In genomic region chr17:28292878-28293277, GRCh38 we compare ENCODE assay signal across 7 cellular contexts. TPM values are rescaled to one million over a fixed set of nuclear protein-coding genes. Genes with fewer than 3 reads are reported as not detected.
DNase-seq lines count a peak whose midpoint lies in the region; ATAC-seq, FAIRE-seq and TF ChIP-seq lines count a peak whose summit lies in the region.
"Not testable (repeated sequence)": the region's sequence is repeated elsewhere in the genome, so short reads cannot be mapped to it uniquely, and the experiment has no call there.

No MANE protein-coding gene starts in this region.

- not testable (repeated sequence) for H3K4me3 ChIP-seq in GM23338; HL-60 (replicated peaks; ENCODE audit: insufficient read depth, low read length); endodermal cell (ENCODE audit: low read length); HepG2 (replicated peaks in 1 of 3; ENCODE audit: insufficient read depth in 1 of 3, low read depth in 2 of 3, low read length in 3 of 3)

- CTCF ChIA-PET in HepG2 (lab: Yijun Ruan, JAX; ENCODE audit: low intra/inter-chr PET ratio, low total read pairs), result not testable (repeated sequence)

- TF ChIP-seq CTCF in GM23338 (conservative IDR thresholded peaks at IDR 0.05; ENCODE audit: low read depth in 2 of 2), result peak; percentile 16 to 49; a peak in 3 of 4 replicates
- not testable (repeated sequence) for TF ChIP-seq CTCF in HL-60 (IDR thresholded peaks at IDR 0.05; ENCODE audit: insufficient read depth, low read length)
- peak; percentile 14 for TF ChIP-seq CTCF in endodermal cell (conservative IDR thresholded peaks at IDR 0.05)
- 0 out of 2 replicates have a peak, but pooled peaks have one; percentile 20 for TF ChIP-seq CTCF in HepG2 (CRISPR knock-in tag; IDR thresholded peaks at IDR 0.05)

- not testable (repeated sequence) for H3K27me3 Mint-ChIP-seq in GM23338 (ENCODE audit: insufficient read depth, low read depth, poor library complexity); activated naive CD4-positive, alpha-beta T cell treated with anti-CD3 and anti-CD28 coated beads, Interleukin-2, amount 50 U/mL, for 24 hours; endodermal cell (ENCODE audit: insufficient read depth)
- peaks cover 12% of the 10 kb centered on the region for H3K27me3 Mint-ChIP-seq in stimulated activated memory B cell treated with anti-CD40 and anti-IgM and Interleukin-4, amounts not matched to agents 10 μg/mL and 1 μg/mL and 100 μg/mL, for 72 hours

- H3K79me2 ChIP-seq in GM23338 (replicated peaks; ENCODE audit: insufficient read depth); HepG2 (ENCODE audit: insufficient read depth, low read length): not testable (repeated sequence)

- H3F3A ChIP-seq in GM23338 (replicated peaks; ENCODE audit: low read depth), result not testable (repeated sequence)

- not testable (repeated sequence) for H3K9me2 ChIP-seq in GM23338 (ENCODE audit: insufficient read depth)

- not testable (repeated sequence) for H3K4me1 ChIP-seq in GM23338 (ENCODE audit: insufficient read depth); endodermal cell (ENCODE audit: control insufficient read depth, insufficient read depth, low read length)
- peaks cover 23% of the 10 kb centered on the region for H3K4me1 ChIP-seq in HepG2 (ENCODE audit: insufficient read depth, low read length)

- not testable (repeated sequence) for H2AFZ ChIP-seq in GM23338; HepG2 (ENCODE audit: low read length)

- intact Hi-C loops in HepG2 (cut with micrococcal nuclease; ENCODE audit: unreplicated experiment), result not testable (repeated sequence)

- not testable (repeated sequence) for H3K9me3 Mint-ChIP-seq in GM23338; activated naive CD4-positive, alpha-beta T cell treated with anti-CD3 and anti-CD28 coated beads, Interleukin-2, amount 50 U/mL, for 24 hours; endodermal cell; stimulated activated memory B cell treated with anti-CD40 and anti-IgM and Interleukin-4, amounts not matched to agents 10 μg/mL and 1 μg/mL and 100 μg/mL, for 72 hours

- H3K27ac ChIP-seq in GM23338 (ENCODE audit: low read depth); endodermal cell (ENCODE audit: low read depth, low read length); HepG2 (ENCODE audit: extremely low read length, insufficient read depth, low read length): not testable (repeated sequence)
- H3K27ac ChIP-seq in HL-60 (replicated peaks), result peak overlapping the region; percentile 68; the same call in 1 of the 2 replicates

- not testable (repeated sequence) for TF ChIP-seq EP300 in HepG2 (IDR thresholded peaks at IDR 0.05; ENCODE audit: low read depth in 2 of 2, low read length in 2 of 2); HepG2 (CRISPR knock-in tag; IDR thresholded peaks at IDR 0.05; ENCODE audit: borderline replicate concordance)

- not testable (repeated sequence) for H3K36me3 Mint-ChIP-seq in GM23338 (ENCODE audit: low read depth); activated naive CD4-positive, alpha-beta T cell treated with anti-CD3 and anti-CD28 coated beads, Interleukin-2, amount 50 U/mL, for 24 hours; endodermal cell (ENCODE audit: low read depth); stimulated activated memory B cell treated with anti-CD40 and anti-IgM and Interleukin-4, amounts not matched to agents 10 μg/mL and 1 μg/mL and 100 μg/mL, for 72 hours

- H4K20me1 ChIP-seq in GM23338 (replicated peaks; ENCODE audit: insufficient read depth); HepG2 (ENCODE audit: insufficient read depth, low read length): not testable (repeated sequence)

- H3K4me1 Mint-ChIP-seq in GM23338, endodermal cell: not testable (repeated sequence)
- H3K4me1 Mint-ChIP-seq in activated naive CD4-positive, alpha-beta T cell treated with anti-CD3 and anti-CD28 coated beads, Interleukin-2, amount 50 U/mL, for 24 hours, result peaks cover 14% of the 10 kb centered on the region
- peaks cover 36% of the 10 kb centered on the region for H3K4me1 Mint-ChIP-seq in stimulated activated memory B cell treated with anti-CD40 and anti-IgM and Interleukin-4, amounts not matched to agents 10 μg/mL and 1 μg/mL and 100 μg/mL, for 72 hours

- H3K4me2 ChIP-seq in GM23338; HepG2 (ENCODE audit: low read depth, low read length): not testable (repeated sequence)

- WGBS in endodermal cell (ENCODE audit: insufficient coverage in 1 of 2, insufficient read length in 1 of 2), 2 experiments, result 69 to 92% methylated on average over 4 to 12 of the region's 12 CpGs
- 43% methylated on average over 12 of the region's 12 CpGs for WGBS in HepG2 (ENCODE audit: low lambda C conversion rate)

- TF ChIP-seq POLR2A in HepG2 (IDR thresholded peaks at IDR 0.05; ENCODE audit: insufficient read depth in 1 of 2, low read depth in 2 of 2, low read length in 2 of 2), result not testable (repeated sequence)

- not testable (repeated sequence) for H3K4me3 Mint-ChIP-seq in GM23338; activated naive CD4-positive, alpha-beta T cell treated with anti-CD3 and anti-CD28 coated beads, Interleukin-2, amount 50 U/mL, for 24 hours; endodermal cell; stimulated activated memory B cell treated with anti-CD40 and anti-IgM and Interleukin-4, amounts not matched to agents 10 μg/mL and 1 μg/mL and 100 μg/mL, for 72 hours

- not testable (repeated sequence) for H3K9me3 ChIP-seq in endodermal cell (ENCODE audit: control insufficient read depth, low read length); HepG2 (ENCODE audit: low read length)

- not testable (repeated sequence) for H3K27ac Mint-ChIP-seq in GM23338, endodermal cell
- peak overlapping the region; percentile 26 for H3K27ac Mint-ChIP-seq in activated naive CD4-positive, alpha-beta T cell treated with anti-CD3 and anti-CD28 coated beads, Interleukin-2, amount 50 U/mL, for 24 hours
- H3K27ac Mint-ChIP-seq in stimulated activated memory B cell treated with anti-CD40 and anti-IgM and Interleukin-4, amounts not matched to agents 10 μg/mL and 1 μg/mL and 100 μg/mL, for 72 hours, result peak overlapping the region; percentile 22

- POLR2A ChIA-PET in HepG2 (lab: Yijun Ruan, JAX), result not testable (repeated sequence)

- H3K9ac ChIP-seq in endodermal cell (ENCODE audit: extremely low read depth, low read length, poor library complexity, severe bottlenecking); HepG2 (ENCODE audit: insufficient read depth, low read depth, low read length): not testable (repeated sequence)

- not testable (repeated sequence) for H3K27me3 ChIP-seq in GM23338 (ENCODE audit: insufficient read depth); HL-60 (ENCODE audit: insufficient read depth, poor library complexity, severe bottlenecking); endodermal cell (ENCODE audit: control insufficient read depth, insufficient read depth, low read length, poor library complexity, severe bottlenecking); HepG2 (ENCODE audit: control insufficient read depth in 1 of 2, insufficient read depth in 2 of 2, low read length in 2 of 2)

- not testable (repeated sequence) for ATAC-seq in GM23338; HepG2; stimulated activated memory B cell treated with anti-CD40 and anti-IgM and Interleukin-4, amounts not matched to agents 10 μg/mL and 1 μg/mL and 100 μg/mL, for 72 hours

- in situ Hi-C loops in HepG2 (cut with HindIII; ENCODE audit: extremely low pct_ligation_motif_present, low pct_unique_long_range_greater_than_20kb), result not testable (repeated sequence)

- not testable (repeated sequence) for DNase-seq in GM23338 (ENCODE audit: low spot score); HL-60 (ENCODE audit: low read depth in 1 of 2, low spot score in 1 of 2); endodermal cell; HepG2 (ENCODE audit: low spot score)
- peak; percentile 7 for DNase-seq in NCI-H69 (lab: John Stamatoyannopoulos, UW)

- TF ChIP-seq RAD21 in HepG2 (CRISPR knock-in tag; IDR thresholded peaks at IDR 0.05), result not testable (repeated sequence)

- H3K36me3 ChIP-seq in GM23338 (ENCODE audit: insufficient read depth); endodermal cell (ENCODE audit: control insufficient read depth, insufficient read depth, low read length); HepG2 (replicated peaks in 1 of 2; ENCODE audit: control insufficient read depth in 1 of 2, insufficient read depth in 2 of 2, low read length in 2 of 2): not testable (repeated sequence)

- FAIRE-seq in HepG2 (lab: Jason Lieb, UNC), result not testable (repeated sequence)

- BruUV-seq in HepG2 (replicated peaks; lab: Mats Ljungman, UMichigan), result not testable (repeated sequence)

RNA-seq across cellular contexts. Expression of gene TMEM97, which starts 26.1 kb away (rescaled TPM):
- 101 and 106 TPM in 2 replicates for total RNA-seq in GM23338 (2014; rRNA removed; shearing (Covaris generic))
- polyA plus RNA-seq in GM23338 (2016; fragmentation: Nextera tagmentation; extraction: Ambion mirVana) (216 and 225 TPM in 2 replicates), HepG2 (2011; rRNA removed) (51.5 and 69.6 TPM in 2 replicates)
- total RNA-seq in endodermal cell (10 to 100 TPM; 72.1 to 80.7 TPM), HepG2 (2016; rRNA removed; fragmentation: Illumina TruSeq; extraction: Trizol) (111 and 137 TPM in 2 replicates)
- 137 TPM for polyA plus RNA-seq in endodermal cell (2013, experiment 1 of 2)
- polyA plus RNA-seq in endodermal cell (2013, experiment 2 of 2), result 133 TPM
- total RNA-seq in HepG2 (2016; cell fraction: cytosol; rRNA removed; fragmentation: Illumina TruSeq; extraction: Trizol; ENCODE audit: low read depth), result 41.1 and 45.0 TPM in 2 replicates
- total RNA-seq in HepG2 (2016; cell fraction: insoluble cytoplasmic fraction; rRNA removed; fragmentation: Illumina TruSeq; extraction: Trizol), result 112 and 128 TPM in 2 replicates
- total RNA-seq in HepG2 (2016; cell fraction: membrane; rRNA removed; fragmentation: Illumina TruSeq; extraction: Trizol), result 135 and 146 TPM in 2 replicates
- total RNA-seq in HepG2 (2016; cell fraction: nucleus; rRNA removed; fragmentation: Illumina TruSeq; extraction: Trizol), result 77.2 and 97.2 TPM in 2 replicates
- polyA plus RNA-seq in HepG2 (2011; cell fraction: cytosol; rRNA removed), result 33.3 and 54.1 TPM in 2 replicates
- 8.5 and 10.8 TPM in 2 replicates for polyA plus RNA-seq in HepG2 (2011; cell fraction: nucleus; rRNA removed)
- 77.6 and 101 TPM in 2 replicates for polyA plus RNA-seq in HepG2 (2012)
- polyA plus RNA-seq in HepG2 (2016; cell fraction: cytosol; fragmentation: Illumina TruSeq; extraction: Trizol; ENCODE audit: low read depth), result 47.9 and 49.9 TPM in 2 replicates
- 138 and 141 TPM in 2 replicates for polyA plus RNA-seq in HepG2 (2016; cell fraction: insoluble cytoplasmic fraction; fragmentation: Illumina TruSeq; extraction: Trizol; ENCODE audit: low read depth)
- 128 and 149 TPM in 2 replicates for polyA plus RNA-seq in HepG2 (2016; cell fraction: membrane; fragmentation: Illumina TruSeq; extraction: Trizol; ENCODE audit: low read depth)
- polyA plus RNA-seq in HepG2 (2016; cell fraction: nucleus; fragmentation: Illumina TruSeq; extraction: Trizol; ENCODE audit: insufficient read depth, low read depth), result 144 and 149 TPM in 2 replicates
- 95.5 and 159 TPM in 2 replicates for polyA minus RNA-seq in HepG2 (2011; rRNA and poly(A)+ RNA removed; ENCODE audit: low replicate concordance)
- 39.8 and 45.1 TPM in 2 replicates for polyA minus RNA-seq in HepG2 (2011; cell fraction: cytosol; rRNA and poly(A)+ RNA removed)
- polyA minus RNA-seq in HepG2 (2011; cell fraction: nucleus; rRNA and poly(A)+ RNA removed), result 13.3 and 17.7 TPM in 2 replicates

RNA-seq across cellular contexts. Expression of gene IFT20, which starts 42.4 kb away (rescaled TPM):
- 6.8 and 13.2 TPM in 2 replicates for total RNA-seq in GM23338 (2014; rRNA removed; shearing (Covaris generic))
- 31.4 and 32.3 TPM in 2 replicates for polyA plus RNA-seq in GM23338 (2016; fragmentation: Nextera tagmentation; extraction: Ambion mirVana)
- 10 to 100 TPM; 28.9 to 34.3 TPM for total RNA-seq in endodermal cell
- polyA plus RNA-seq in endodermal cell (2013, experiment 1 of 2), result 34.4 TPM
- polyA plus RNA-seq in endodermal cell (2013, experiment 2 of 2), result 35.6 TPM
- 23.4 and 28.0 TPM in 2 replicates for total RNA-seq in HepG2 (2016; rRNA removed; fragmentation: Illumina TruSeq; extraction: Trizol)
- total RNA-seq in HepG2 (2016; cell fraction: cytosol; rRNA removed; fragmentation: Illumina TruSeq; extraction: Trizol; ENCODE audit: low read depth), result 49.6 and 59.0 TPM in 2 replicates
- 22.8 and 29.8 TPM in 2 replicates for total RNA-seq in HepG2 (2016; cell fraction: insoluble cytoplasmic fraction; rRNA removed; fragmentation: Illumina TruSeq; extraction: Trizol)
- total RNA-seq in HepG2 (2016; cell fraction: membrane; rRNA removed; fragmentation: Illumina TruSeq; extraction: Trizol), result 51.8 and 54.0 TPM in 2 replicates
- 22.4 and 24.3 TPM in 2 replicates for total RNA-seq in HepG2 (2016; cell fraction: nucleus; rRNA removed; fragmentation: Illumina TruSeq; extraction: Trizol)
- polyA plus RNA-seq in HepG2 (2011; rRNA removed), result 33.9 and 37.8 TPM in 2 replicates
- polyA plus RNA-seq in HepG2 (2011; cell fraction: cytosol; rRNA removed), result 23.5 and 23.7 TPM in 2 replicates
- 39.0 and 42.0 TPM in 2 replicates for polyA plus RNA-seq in HepG2 (2011; cell fraction: nucleus; rRNA removed)
- 22.5 and 25.6 TPM in 2 replicates for polyA plus RNA-seq in HepG2 (2012)
- 50.1 and 61.3 TPM in 2 replicates for polyA plus RNA-seq in HepG2 (2016; cell fraction: cytosol; fragmentation: Illumina TruSeq; extraction: Trizol; ENCODE audit: low read depth)
- 21.7 and 23.6 TPM in 2 replicates for polyA plus RNA-seq in HepG2 (2016; cell fraction: insoluble cytoplasmic fraction; fragmentation: Illumina TruSeq; extraction: Trizol; ENCODE audit: low read depth)
- polyA plus RNA-seq in HepG2 (2016; cell fraction: membrane; fragmentation: Illumina TruSeq; extraction: Trizol; ENCODE audit: low read depth), result 44.5 and 49.9 TPM in 2 replicates
- polyA plus RNA-seq in HepG2 (2016; cell fraction: nucleus; fragmentation: Illumina TruSeq; extraction: Trizol; ENCODE audit: insufficient read depth, low read depth), result 39.5 and 42.9 TPM in 2 replicates
- 13.0 and 13.9 TPM in 2 replicates for polyA minus RNA-seq in HepG2 (2011; rRNA and poly(A)+ RNA removed; ENCODE audit: low replicate concordance)
- polyA minus RNA-seq in HepG2 (2011; cell fraction: cytosol; rRNA and poly(A)+ RNA removed), result 5.7 and 7.1 TPM in 2 replicates
- 14.9 and 18.4 TPM in 2 replicates for polyA minus RNA-seq in HepG2 (2011; cell fraction: nucleus; rRNA and poly(A)+ RNA removed)

RNA-seq across cellular contexts. Expression of gene TNFAIP1, which starts 42.7 kb away (rescaled TPM):
- 8.9 and 13.1 TPM in 2 replicates for total RNA-seq in GM23338 (2014; rRNA removed; shearing (Covaris generic))
- 6.3 and 6.4 TPM in 2 replicates for polyA plus RNA-seq in GM23338 (2016; fragmentation: Nextera tagmentation; extraction: Ambion mirVana)
- 10 to 100 TPM; 29.9 to 36.1 TPM for total RNA-seq in endodermal cell
- polyA plus RNA-seq in endodermal cell (2013, experiment 1 of 2), result 29.7 TPM
- 27.6 TPM for polyA plus RNA-seq in endodermal cell (2013, experiment 2 of 2)
- total RNA-seq in HepG2 (2016; rRNA removed; fragmentation: Illumina TruSeq; extraction: Trizol), result 17.5 and 18.7 TPM in 2 replicates
- 3.0 and 3.3 TPM in 2 replicates for total RNA-seq in HepG2 (2016; cell fraction: cytosol; rRNA removed; fragmentation: Illumina TruSeq; extraction: Trizol; ENCODE audit: low read depth)
- 17.6 and 18.0 TPM in 2 replicates for total RNA-seq in HepG2 (2016; cell fraction: insoluble cytoplasmic fraction; rRNA removed; fragmentation: Illumina TruSeq; extraction: Trizol)
- total RNA-seq in HepG2 (2016; cell fraction: membrane; rRNA removed; fragmentation: Illumina TruSeq; extraction: Trizol), result 10.3 and 13.6 TPM in 2 replicates
- 10.7 and 12.2 TPM in 2 replicates for total RNA-seq in HepG2 (2016; cell fraction: nucleus; rRNA removed; fragmentation: Illumina TruSeq; extraction: Trizol)
- polyA plus RNA-seq in HepG2 (2011; rRNA removed), result 40.6 and 42.8 TPM in 2 replicates
- 26.7 and 28.6 TPM in 2 replicates for polyA plus RNA-seq in HepG2 (2011; cell fraction: cytosol; rRNA removed)
- 42.5 and 48.1 TPM in 2 replicates for polyA plus RNA-seq in HepG2 (2011; cell fraction: nucleus; rRNA removed)
- 16.3 and 24.4 TPM in 2 replicates for polyA plus RNA-seq in HepG2 (2012)
- 3.2 and 5.3 TPM in 2 replicates for polyA plus RNA-seq in HepG2 (2016; cell fraction: cytosol; fragmentation: Illumina TruSeq; extraction: Trizol; ENCODE audit: low read depth)
- 18.4 and 21.2 TPM in 2 replicates for polyA plus RNA-seq in HepG2 (2016; cell fraction: insoluble cytoplasmic fraction; fragmentation: Illumina TruSeq; extraction: Trizol; ENCODE audit: low read depth)
- polyA plus RNA-seq in HepG2 (2016; cell fraction: membrane; fragmentation: Illumina TruSeq; extraction: Trizol; ENCODE audit: low read depth), result 8.2 and 8.8 TPM in 2 replicates
- 17.9 and 19.3 TPM in 2 replicates for polyA plus RNA-seq in HepG2 (2016; cell fraction: nucleus; fragmentation: Illumina TruSeq; extraction: Trizol; ENCODE audit: insufficient read depth, low read depth)
- 67.1 and 165 TPM in 2 replicates for polyA minus RNA-seq in HepG2 (2011; rRNA and poly(A)+ RNA removed; ENCODE audit: low replicate concordance)
- 30.3 and 32.2 TPM in 2 replicates for polyA minus RNA-seq in HepG2 (2011; cell fraction: cytosol; rRNA and poly(A)+ RNA removed)
- 20.6 and 26.7 TPM in 2 replicates for polyA minus RNA-seq in HepG2 (2011; cell fraction: nucleus; rRNA and poly(A)+ RNA removed)
